In the genomic region with DNA sequence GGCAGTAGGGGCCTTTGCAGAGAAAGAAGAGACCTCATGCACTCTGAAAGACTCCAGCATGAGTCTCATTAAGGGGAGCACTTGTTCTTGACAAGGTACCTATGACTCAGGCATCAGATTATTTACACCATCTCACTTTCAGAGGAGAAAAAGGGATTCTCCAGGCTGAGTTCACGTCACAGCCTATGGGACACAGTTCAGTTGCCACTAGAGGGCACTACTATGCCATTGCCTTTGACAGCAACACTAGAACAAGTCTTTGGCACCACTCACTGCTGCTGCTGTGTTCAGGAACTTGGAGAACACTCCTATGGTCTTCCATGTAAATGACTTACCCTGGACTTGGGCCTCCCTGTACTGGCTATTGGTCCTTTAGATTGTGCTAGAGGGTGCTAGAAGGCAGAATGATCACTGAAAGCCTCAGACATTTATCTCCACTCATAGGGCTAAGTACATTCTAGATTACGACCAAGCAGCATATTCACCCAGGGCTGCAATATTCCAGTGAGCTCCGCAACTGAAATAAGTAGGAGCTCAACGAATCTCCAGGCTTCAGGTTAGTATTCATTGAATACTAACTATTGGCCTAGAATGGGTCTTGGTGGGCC, we compare ENCODE assay signal across 8 cellular contexts.
DNase-seq lines count a peak whose midpoint lies in the region; ATAC-seq and TF ChIP-seq lines count a peak whose summit lies in the region.
"Had no signal": no experiment of that assay in that cellular context is flagged by ENCODE, and none has a peak within 500 bp of the region (broad histone marks: within the 10 kb centered on the region; RNA-seq: fewer than 3 reads in every experiment).

No MANE protein-coding gene starts in this region.

- TF ChIP-seq CTCF in HFF-Myc (IDR thresholded peaks at IDR 0.05; ENCODE audit: low read depth, low read length, missing control alignments): peak; percentile 38

- H3K4me3 ChIP-seq in HFF-Myc (replicated peaks; ENCODE audit: low read depth, low read length): no peak overlapping the region
- H3K4me3 ChIP-seq: skin epidermis had no signal

- no peak for ATAC-seq in GM19328 (IDR thresholded peaks at IDR 0.05; ENCODE audit: unreplicated experiment)

- peak; percentile 19 for DNase-seq in GDM1 (lab: John Stamatoyannopoulos, UW)
- DNase-seq in HFF-Myc (ENCODE audit: extremely low read depth, low read depth): peak; percentile 1
- peak; percentile 61 for DNase-seq in NCI-H2196 treated with DMSO at 0.1 percent for 48 hours (lab: John Stamatoyannopoulos, UW; ENCODE audit: unreplicated experiment)
- peak in 51 of 58 donors; percentile 0 to 81 (median 26) for DNase-seq in anterior cingulate cortex (lab: John Stamatoyannopoulos, UW)
- peak; percentile 80 for DNase-seq in inferior parietal cortex (ENCODE audit: extremely low spot score)
- peak; percentile 88 for DNase-seq in superior temporal gyrus (ENCODE audit: extremely low spot score)

Comparison
In these comparisons a context has a peak if more than half of its experiments do, and no peak if none do; other contexts are left out.
1. DNase-seq: peak in every context shown above with its lines; median percentile 88 in superior temporal gyrus; 80 in inferior parietal cortex; 61 in NCI-H2196 treated with DMSO at 0.1 percent for 48 hours; 26 in anterior cingulate cortex; 19 in GDM1; 1 in HFF-Myc.